In genomic region chr7:155533120-155533826, GRCh38 we compare ENCODE assay signal across 1 cellular context.
TF ChIP-seq lines count a peak whose summit lies in the region.

No MANE protein-coding gene starts in this region.

TF ChIP-seq in endothelial cell of umbilical vein, 7 proteins besides CTCF, POLR2A, EP300 and RAD21 (continued from another document):
- TF ChIP-seq FOS (IDR thresholded peaks at IDR 0.05; ENCODE audit: borderline replicate concordance, insufficient read depth, low read length): no peak
- no peak for TF ChIP-seq MYC (IDR thresholded peaks at IDR 0.05; ENCODE audit: low read depth, low read length)
- TF ChIP-seq EZH2 (IDR thresholded peaks at IDR 0.05; ENCODE audit: borderline replicate concordance, low read depth, low read length, severe bottlenecking): peak; percentile 98
- no peak for TF ChIP-seq JUN (IDR thresholded peaks at IDR 0.05; ENCODE audit: borderline replicate concordance, insufficient read depth, insufficient read length, low read depth)
